Comparison of ENCODE assay signal across 8 cellular contexts in the genomic region with DNA sequence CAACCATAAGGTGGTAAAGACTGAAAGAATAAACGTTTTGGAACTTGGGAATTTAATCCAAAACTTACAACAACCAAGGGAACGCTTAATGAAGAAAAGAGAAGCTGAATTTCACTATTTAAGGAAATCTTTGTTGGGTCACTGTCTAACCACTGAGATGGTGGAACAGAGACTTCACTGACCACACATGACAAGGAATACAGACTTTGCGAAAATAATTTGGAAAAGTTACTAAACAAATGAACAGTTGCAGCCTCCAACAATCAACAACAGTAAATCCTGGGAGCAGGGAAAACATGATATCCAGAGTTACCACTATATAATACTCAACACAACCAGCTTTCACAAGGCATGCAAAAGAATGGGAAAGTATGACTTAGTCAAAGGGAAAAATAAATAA.
"Had no signal": no experiment of that assay in that cellular context is flagged by ENCODE, and none has a peak within 500 bp of the region (broad histone marks: within the 10 kb centered on the region; RNA-seq: fewer than 3 reads in every experiment).

No MANE protein-coding gene starts in this region.

- H3K27ac Mint-ChIP-seq: IgD-negative memory B cell had no signal

- H3K4me3 Mint-ChIP-seq: IgD-negative memory B cell had no signal

- FAIRE-seq: HepG2, HTR-8/SVneo had no signal

- DNase-seq: IMR-90, KBM-7, KG1 had no signal

- ATAC-seq: HepG2 had no signal

- H3K36me3 Mint-ChIP-seq: IgD-negative memory B cell had no signal

- H3K4me2 ChIP-seq: KMS-11 had no signal

- H3K9ac ChIP-seq: KMS-11 had no signal

- H3K27ac ChIP-seq: HL-60, KMS-11 had no signal
